33 cellular contexts compared by ENCODE assay signal in genomic region chr13:92316030-92316429, GRCh38.
"Had no signal": no experiment of that assay in that cellular context is flagged by ENCODE, and none has a peak within 500 bp of the region (broad histone marks: within the 10 kb centered on the region; RNA-seq: fewer than 3 reads in every experiment).

No MANE protein-coding gene starts in this region.

- H3K4me1 ChIP-seq: ascending aorta, colonic mucosa, esophagus squamous epithelium, gastroesophageal sphincter, heart right ventricle had no signal

- H3K27ac ChIP-seq: ascending aorta, colonic mucosa, epithelial cell of prostate, esophagus squamous epithelium, gastroesophageal sphincter, heart right ventricle, hepatocyte had no signal

- H3K4me2 ChIP-seq: hepatocyte had no signal

- H3K9me3 ChIP-seq: ascending aorta, colonic mucosa, gastroesophageal sphincter had no signal

- H3K4me1 Mint-ChIP-seq: activated CD4-positive, alpha-beta T cell treated with anti-CD3 and anti-CD28 coated beads for 36 hours; activated CD4-positive, alpha-beta T cell treated with anti-CD3 and anti-CD28 coated beads, Interleukin-2, amount 10 ng/mL, durations not matched to agents 24 days and 14 days; activated CD8-positive, alpha-beta memory T cell treated with anti-CD3 and anti-CD28 coated beads, Interleukin-2, amount 10 ng/mL, durations not matched to agents 7 days and 5 days; activated naive CD4-positive, alpha-beta T cell treated with anti-CD3 and anti-CD28 coated beads, Interleukin-2, amount 10 ng/mL, durations not matched to agents 7 days and 5 days; activated naive CD8-positive, alpha-beta T cell treated with anti-CD3 and anti-CD28 coated beads, Interleukin-2, amount 10 ng/mL, durations not matched to agents 7 days and 5 days; T-helper 17 cell had no signal

- H3K36me3 ChIP-seq: ascending aorta, colonic mucosa, esophagus squamous epithelium, gastroesophageal sphincter, heart right ventricle had no signal

- H2AFZ ChIP-seq: hepatocyte had no signal

- H3K79me2 ChIP-seq: hepatocyte had no signal

- H3K27me3 ChIP-seq: ascending aorta, colonic mucosa, esophagus squamous epithelium, gastroesophageal sphincter, heart right ventricle, hepatocyte had no signal

- ATAC-seq: activated CD4-positive, alpha-beta T cell treated with anti-CD3 and anti-CD28 coated beads for 36 hours; activated CD8-positive, alpha-beta memory T cell treated with anti-CD3 and anti-CD28 coated beads, Interleukin-2, amount 10 ng/mL, durations not matched to agents 7 days and 5 days; activated CD8-positive, alpha-beta T cell treated with anti-CD3 and anti-CD28 coated beads, Interleukin-2, amount 10 ng/mL, durations not matched to agents 7 days and 5 days; activated naive CD4-positive, alpha-beta T cell treated with anti-CD3 and anti-CD28 coated beads, Interleukin-2, amount 50 U/mL, for 72 hours; gastroesophageal sphincter; heart right ventricle; T-helper 17 cell had no signal

- H3K27me3 Mint-ChIP-seq: activated CD4-positive, alpha-beta memory T cell treated with anti-CD3 and anti-CD28 coated beads for 36 hours; activated CD4-positive, alpha-beta T cell treated with anti-CD3 and anti-CD28 coated beads for 36 hours; activated CD4-positive, alpha-beta T cell treated with anti-CD3 and anti-CD28 coated beads, Interleukin-2, amount 10 ng/mL, durations not matched to agents 24 days and 14 days; activated CD8-positive, alpha-beta memory T cell treated with anti-CD3 and anti-CD28 coated beads, Interleukin-2, amount 10 ng/mL, durations not matched to agents 7 days and 5 days; activated naive CD4-positive, alpha-beta T cell treated with anti-CD3 and anti-CD28 coated beads, Interleukin-2, amount 10 ng/mL, durations not matched to agents 7 days and 5 days; activated naive CD8-positive, alpha-beta T cell treated with anti-CD3 and anti-CD28 coated beads, Interleukin-2, amount 10 ng/mL, durations not matched to agents 7 days and 5 days; T-helper 17 cell had no signal

- DNase-seq: activated CD4-positive, alpha-beta memory T cell treated with anti-CD3 and anti-CD28 coated beads for 36 hours; activated CD4-positive, alpha-beta T cell treated with anti-CD3 and anti-CD28 coated beads for 36 hours; activated CD4-positive, alpha-beta T cell treated with anti-CD3 and anti-CD28 coated beads, Interleukin-2, amount 10 ng/mL, durations not matched to agents 24 days and 14 days; activated CD4-positive, CD25-positive, alpha-beta regulatory T cell; activated CD4-positive, CD25-positive, alpha-beta regulatory T cell treated with anti-CD3 and anti-CD28 coated beads, Interleukin-2, amount 50 U/mL, for 72 hours; activated CD8-positive, alpha-beta memory T cell treated with anti-CD3 and anti-CD28 coated beads, Interleukin-2, amount 10 ng/mL, durations not matched to agents 7 days and 5 days; activated CD8-positive, alpha-beta memory T cell treated with anti-CD3 and anti-CD28 coated beads, Interleukin-2, amount 50 U/mL, for 4 hours; activated CD8-positive, alpha-beta T cell treated with anti-CD3 and anti-CD28 coated beads, Interleukin-2, amount 10 ng/mL, durations not matched to agents 7 days and 5 days; activated effector memory CD4-positive, alpha-beta T cell treated with anti-CD3 and anti-CD28 coated beads, Interleukin-2, amount 50 U/mL, for 16 hours; activated naive CD4-positive, alpha-beta T cell; activated naive CD4-positive, alpha-beta T cell treated with anti-CD3 and anti-CD28 coated beads, Interleukin-2, amount 10 ng/mL, durations not matched to agents 7 days and 5 days; activated naive CD8-positive, alpha-beta T cell treated with anti-CD3 and anti-CD28 coated beads, Interleukin-2, amount 10 ng/mL, durations not matched to agents 7 days and 5 days; activated T-cell treated with anti-CD3 and anti-CD28 coated beads, Interleukin-2, amount 50 U/mL, for 1 hour; activated T-cell treated with anti-CD3 and anti-CD28 coated beads, Interleukin-2, amount 50 U/mL, for 48 hours; central memory CD4-positive, alpha-beta T cell; cerebellar nuclear complex; colonic mucosa; effector CD8-positive, alpha-beta T cell; esophagus squamous epithelium; foreskin melanocyte; heart right ventricle; T-helper 17 cell; T1000 had no signal

- FAIRE-seq: endometrium, endothelial cell of umbilical vein had no signal

- H3K4me3 ChIP-seq: ascending aorta, colonic mucosa, esophagus squamous epithelium, gastroesophageal sphincter, heart right ventricle, hepatocyte had no signal

- H3K36me3 Mint-ChIP-seq: activated CD4-positive, alpha-beta memory T cell treated with anti-CD3 and anti-CD28 coated beads for 36 hours; activated CD8-positive, alpha-beta memory T cell treated with anti-CD3 and anti-CD28 coated beads, Interleukin-2, amount 10 ng/mL, durations not matched to agents 7 days and 5 days; activated naive CD4-positive, alpha-beta T cell treated with anti-CD3 and anti-CD28 coated beads, Interleukin-2, amount 10 ng/mL, durations not matched to agents 7 days and 5 days; activated naive CD4-positive, alpha-beta T cell treated with anti-CD3 and anti-CD28 coated beads, Interleukin-2, amount 50 U/mL, for 72 hours; activated naive CD8-positive, alpha-beta T cell treated with anti-CD3 and anti-CD28 coated beads, Interleukin-2, amount 10 ng/mL, durations not matched to agents 7 days and 5 days had no signal

- H3K27ac Mint-ChIP-seq: activated CD4-positive, alpha-beta memory T cell treated with anti-CD3 and anti-CD28 coated beads for 36 hours; activated CD4-positive, alpha-beta T cell treated with anti-CD3 and anti-CD28 coated beads for 36 hours; activated CD4-positive, alpha-beta T cell treated with anti-CD3 and anti-CD28 coated beads, Interleukin-2, amount 10 ng/mL, durations not matched to agents 24 days and 14 days; activated CD8-positive, alpha-beta memory T cell treated with anti-CD3 and anti-CD28 coated beads, Interleukin-2, amount 10 ng/mL, durations not matched to agents 7 days and 5 days; activated CD8-positive, alpha-beta T cell treated with anti-CD3 and anti-CD28 coated beads, Interleukin-2, amount 10 ng/mL, durations not matched to agents 7 days and 5 days; activated naive CD4-positive, alpha-beta T cell treated with anti-CD3 and anti-CD28 coated beads, Interleukin-2, amount 10 ng/mL, durations not matched to agents 7 days and 5 days; activated naive CD4-positive, alpha-beta T cell treated with anti-CD3 and anti-CD28 coated beads, Interleukin-2, amount 50 U/mL, for 72 hours; activated naive CD8-positive, alpha-beta T cell treated with anti-CD3 and anti-CD28 coated beads, Interleukin-2, amount 10 ng/mL, durations not matched to agents 7 days and 5 days; activated T-helper 1 cell treated with anti-CD3 and anti-CD28 coated beads, Interleukin-12 subunit alpha, Interleukin-12 subunit beta, Interleukin-2, Interleukin-4 antibody, amounts not matched to agents 30 ng/mL and 10 ng/mL and 1 ng/mL, durations not matched to agents 14 hours and 24 hours and 36 hours; activated T-helper 2 cell treated with anti-CD3 and anti-CD28 coated beads, Interferon-gamma antibody, Interleukin-2, Interleukin-4, amounts not matched to agents 10 μg/mL and 5 μg/mL and 100 μg/mL, durations not matched to agents 14 hours and 24 hours and 36 hours; T-helper 17 cell; T-helper 2 cell treated with Interferon-gamma antibody and Interleukin-4, amounts not matched to agents 5 μg/mL and 100 μg/mL, for 36 hours had no signal

- H3K9me3 Mint-ChIP-seq: activated CD4-positive, alpha-beta T cell treated with anti-CD3 and anti-CD28 coated beads, Interleukin-2, amount 10 ng/mL, durations not matched to agents 24 days and 14 days; activated naive CD4-positive, alpha-beta T cell treated with anti-CD3 and anti-CD28 coated beads, Interleukin-2, amount 10 ng/mL, durations not matched to agents 7 days and 5 days; activated T-helper 1 cell treated with anti-CD3 and anti-CD28 coated beads, Interleukin-12 subunit alpha, Interleukin-12 subunit beta, Interleukin-2, Interleukin-4 antibody, amounts not matched to agents 30 ng/mL and 10 ng/mL and 1 ng/mL, durations not matched to agents 14 hours and 24 hours and 36 hours had no signal

- H3K4me3 Mint-ChIP-seq: activated CD4-positive, alpha-beta memory T cell treated with anti-CD3 and anti-CD28 coated beads for 36 hours; activated CD4-positive, alpha-beta T cell treated with anti-CD3 and anti-CD28 coated beads for 36 hours; activated CD4-positive, alpha-beta T cell treated with anti-CD3 and anti-CD28 coated beads, Interleukin-2, amount 10 ng/mL, durations not matched to agents 24 days and 14 days; activated CD8-positive, alpha-beta memory T cell treated with anti-CD3 and anti-CD28 coated beads, Interleukin-2, amount 10 ng/mL, durations not matched to agents 7 days and 5 days; activated CD8-positive, alpha-beta T cell treated with anti-CD3 and anti-CD28 coated beads, Interleukin-2, amount 10 ng/mL, durations not matched to agents 7 days and 5 days; activated naive CD4-positive, alpha-beta T cell treated with anti-CD3 and anti-CD28 coated beads, Interleukin-2, amount 10 ng/mL, durations not matched to agents 7 days and 5 days; activated naive CD8-positive, alpha-beta T cell treated with anti-CD3 and anti-CD28 coated beads, Interleukin-2, amount 10 ng/mL, durations not matched to agents 7 days and 5 days; activated T-helper 1 cell treated with anti-CD3 and anti-CD28 coated beads, Interleukin-12 subunit alpha, Interleukin-12 subunit beta, Interleukin-2, Interleukin-4 antibody, amounts not matched to agents 30 ng/mL and 10 ng/mL and 1 ng/mL, durations not matched to agents 14 hours and 24 hours and 36 hours; T-helper 17 cell; T-helper 2 cell treated with Interferon-gamma antibody and Interleukin-4, amounts not matched to agents 5 μg/mL and 100 μg/mL, for 36 hours had no signal
